In the genomic region with DNA sequence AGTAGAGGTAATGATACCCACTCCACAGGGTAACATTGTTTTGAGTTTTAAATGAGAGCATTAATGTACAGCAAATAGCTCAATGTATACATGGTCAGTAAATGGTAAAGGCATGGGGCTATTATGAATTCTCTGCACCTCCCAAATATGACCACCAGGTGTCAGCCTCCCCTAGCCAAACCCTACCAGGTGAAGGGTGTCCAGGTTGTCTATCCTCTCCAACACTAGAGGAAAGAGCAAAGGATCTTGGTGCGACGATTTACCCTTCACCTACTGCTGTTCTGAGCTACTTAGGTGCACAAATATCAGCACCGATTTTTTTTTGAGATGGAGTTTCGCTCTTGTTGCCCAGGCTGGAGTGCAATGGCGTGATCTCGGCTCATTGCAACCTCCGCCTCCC, we compare ENCODE assay signal across 8 cellular contexts. TPM values are rescaled to one million over a fixed set of nuclear protein-coding genes. Genes with fewer than 3 reads are reported as not detected.
DNase-seq lines count a peak whose midpoint lies in the region; ATAC-seq and TF ChIP-seq lines count a peak whose summit lies in the region.

No MANE protein-coding gene starts in this region.

- H3K36me3 Mint-ChIP-seq in GM23338 (ENCODE audit: low read depth) = no peaks in the 10 kb centered on the region
- H3K36me3 Mint-ChIP-seq in activated T-helper 2 cell treated with anti-CD3 and anti-CD28 coated beads, Interferon-gamma antibody, Interleukin-2, Interleukin-4, amounts not matched to agents 10 μg/mL and 5 μg/mL and 100 μg/mL, durations not matched to agents 14 hours and 24 hours and 36 hours (ENCODE audit: low read depth) = no peaks in the 10 kb centered on the region
- H3K36me3 Mint-ChIP-seq in progenitor cell of endocrine pancreas (ENCODE audit: insufficient read depth) = peaks cover 1% of the 10 kb centered on the region

- in situ Hi-C loops in G401 (cut with HindIII; ENCODE audit: low sequenced_read_pairs) = no loop called here

- intact Hi-C loops in activated T-helper 2 cell treated with anti-CD3 and anti-CD28 coated beads, Interferon-gamma antibody, Interleukin-2, Interleukin-4, amounts not matched to agents 10 μg/mL and 5 μg/mL and 100 μg/mL, durations not matched to agents 14 hours and 24 hours and 36 hours (cut with micrococcal nuclease) = loop anchor here (2.0 to 10.0 kb wide), 4 partner anchors 45 to 381 kb away; a partner anchor contains a TSS

- DNase-seq in G401 (ENCODE audit: low spot score) = peak; percentile 72
- DNase-seq in GM23338 (ENCODE audit: low spot score) = peak; percentile 50
- peak; percentile 53 for DNase-seq in RKO (ENCODE audit: low spot score)
- peak; percentile 36 for DNase-seq in activated T-helper 2 cell treated with anti-CD3 and anti-CD28 coated beads, Interferon-gamma antibody, Interleukin-2, Interleukin-4, amounts not matched to agents 10 μg/mL and 5 μg/mL and 100 μg/mL, durations not matched to agents 14 hours and 24 hours and 36 hours (ENCODE audit: low spot score)
- peak; percentile 43 for DNase-seq in globus pallidus (ENCODE audit: low spot score)
- DNase-seq in progenitor cell of endocrine pancreas (ENCODE audit: low spot score, unreplicated experiment) = peak; percentile 30
- DNase-seq in cortex of kidney (lab: John Stamatoyannopoulos, UW) = no peak

- no peak overlapping the region for H3K27ac ChIP-seq in GM23338 (ENCODE audit: low read depth)

- no peak overlapping the region for H3K4me3 Mint-ChIP-seq in GM23338
- no peak overlapping the region for H3K4me3 Mint-ChIP-seq in activated T-helper 2 cell treated with anti-CD3 and anti-CD28 coated beads, Interferon-gamma antibody, Interleukin-2, Interleukin-4, amounts not matched to agents 10 μg/mL and 5 μg/mL and 100 μg/mL, durations not matched to agents 14 hours and 24 hours and 36 hours (ENCODE audit: low read depth)
- no peak overlapping the region for H3K4me3 Mint-ChIP-seq in progenitor cell of endocrine pancreas (ENCODE audit: low read depth)

- no peaks in the 10 kb centered on the region for H3K27me3 ChIP-seq in GM23338 (ENCODE audit: insufficient read depth)

- H3K9me2 ChIP-seq in GM23338 (ENCODE audit: insufficient read depth) = no peaks in the 10 kb centered on the region

- no peaks in the 10 kb centered on the region for H3K4me1 ChIP-seq in GM23338 (ENCODE audit: insufficient read depth)

- H3K36me3 ChIP-seq in GM23338 (ENCODE audit: insufficient read depth) = no peaks in the 10 kb centered on the region

- H3K27me3 Mint-ChIP-seq in GM23338 (ENCODE audit: insufficient read depth, low read depth, poor library complexity) = no peaks in the 10 kb centered on the region
- H3K27me3 Mint-ChIP-seq in activated T-helper 2 cell treated with anti-CD3 and anti-CD28 coated beads, Interferon-gamma antibody, Interleukin-2, Interleukin-4, amounts not matched to agents 10 μg/mL and 5 μg/mL and 100 μg/mL, durations not matched to agents 14 hours and 24 hours and 36 hours (ENCODE audit: low read depth) = peaks cover 8% of the 10 kb centered on the region
- H3K27me3 Mint-ChIP-seq in progenitor cell of endocrine pancreas = no peaks in the 10 kb centered on the region

- H3K9me3 Mint-ChIP-seq in GM23338 = no peaks in the 10 kb centered on the region; the same call in 2 of the 3 replicates
- no peaks in the 10 kb centered on the region for H3K9me3 Mint-ChIP-seq in activated T-helper 2 cell treated with anti-CD3 and anti-CD28 coated beads, Interferon-gamma antibody, Interleukin-2, Interleukin-4, amounts not matched to agents 10 μg/mL and 5 μg/mL and 100 μg/mL, durations not matched to agents 14 hours and 24 hours and 36 hours
- H3K9me3 Mint-ChIP-seq in progenitor cell of endocrine pancreas (ENCODE audit: low read depth) = peaks cover 18% of the 10 kb centered on the region

- H3K4me1 Mint-ChIP-seq in GM23338 (no peaks in the 10 kb centered on the region), progenitor cell of endocrine pancreas (ENCODE audit: low read depth) (no peaks in the 10 kb centered on the region)
- peaks cover 3% of the 10 kb centered on the region for H3K4me1 Mint-ChIP-seq in activated T-helper 2 cell treated with anti-CD3 and anti-CD28 coated beads, Interferon-gamma antibody, Interleukin-2, Interleukin-4, amounts not matched to agents 10 μg/mL and 5 μg/mL and 100 μg/mL, durations not matched to agents 14 hours and 24 hours and 36 hours (ENCODE audit: low read depth)

- H4K20me1 ChIP-seq in GM23338 (replicated peaks; ENCODE audit: insufficient read depth) = no peaks in the 10 kb centered on the region

- H3K4me2 ChIP-seq in GM23338 = no peak overlapping the region

- no peaks in the 10 kb centered on the region for H3K79me2 ChIP-seq in GM23338 (replicated peaks; ENCODE audit: insufficient read depth)

- H2AFZ ChIP-seq in GM23338 = no peak overlapping the region

- peak; percentile 71 to 85 for TF ChIP-seq CTCF in GM23338 (conservative IDR thresholded peaks at IDR 0.05; ENCODE audit: low read depth in 2 of 2)
- peak; percentile 65 for TF ChIP-seq CTCF in LNCAP (IDR thresholded peaks at IDR 0.05)
- TF ChIP-seq CTCF in progenitor cell of endocrine pancreas (IDR thresholded peaks at IDR 0.05; ENCODE audit: unreplicated experiment) = peak; percentile 74

- no peak overlapping the region for H3K27ac Mint-ChIP-seq in GM23338
- no peak overlapping the region for H3K27ac Mint-ChIP-seq in activated T-helper 2 cell treated with anti-CD3 and anti-CD28 coated beads, Interferon-gamma antibody, Interleukin-2, Interleukin-4, amounts not matched to agents 10 μg/mL and 5 μg/mL and 100 μg/mL, durations not matched to agents 14 hours and 24 hours and 36 hours
- H3K27ac Mint-ChIP-seq in progenitor cell of endocrine pancreas = no peak overlapping the region

- no peak overlapping the region for H3K4me3 ChIP-seq in GM23338

- no peaks in the 10 kb centered on the region for H3F3A ChIP-seq in GM23338 (replicated peaks; ENCODE audit: low read depth)

- ATAC-seq in GM23338 = peak; percentile 91

TF ChIP-seq in GM23338, 12 proteins besides CTCF, POLR2A, EP300 and RAD21 (continues in another document):
- TF ChIP-seq EZH2phosphoT487 (IDR thresholded peaks at IDR 0.05; ENCODE audit: unreplicated experiment) (no peak), STAT1 (IDR thresholded peaks at IDR 0.05; ENCODE audit: unreplicated experiment) (no peak), ZNF114 (CRISPR knock-in tag; IDR thresholded peaks at IDR 0.05) (no peak), JUNB (IDR thresholded peaks at IDR 0.05; ENCODE audit: unreplicated experiment) (no peak), CREB1 (CRISPR knock-in tag; IDR thresholded peaks at IDR 0.05; ENCODE audit: low read depth) (no peak), ZNF331 (CRISPR knock-in tag; IDR thresholded peaks at IDR 0.05; ENCODE audit: low read depth) (no peak), NANOG (IDR thresholded peaks at IDR 0.05; ENCODE audit: borderline replicate concordance) (no peak), EZH2 (IDR thresholded peaks at IDR 0.05; ENCODE audit: low read depth, unreplicated experiment) (no peak), POLR2AphosphoS5 (IDR thresholded peaks at IDR 0.05; ENCODE audit: low read depth) (no peak)
- TF ChIP-seq, protein P1, sequence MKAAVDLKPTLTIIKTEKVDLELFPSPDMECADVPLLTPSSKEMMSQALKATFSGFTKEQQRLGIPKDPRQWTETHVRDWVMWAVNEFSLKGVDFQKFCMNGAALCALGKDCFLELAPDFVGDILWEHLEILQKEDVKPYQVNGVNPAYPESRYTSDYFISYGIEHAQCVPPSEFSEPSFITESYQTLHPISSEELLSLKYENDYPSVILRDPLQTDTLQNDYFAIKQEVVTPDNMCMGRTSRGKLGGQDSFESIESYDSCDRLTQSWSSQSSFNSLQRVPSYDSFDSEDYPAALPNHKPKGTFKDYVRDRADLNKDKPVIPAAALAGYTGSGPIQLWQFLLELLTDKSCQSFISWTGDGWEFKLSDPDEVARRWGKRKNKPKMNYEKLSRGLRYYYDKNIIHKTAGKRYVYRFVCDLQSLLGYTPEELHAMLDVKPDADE (IDR thresholded peaks at IDR 0.05) = no peak
- TF ChIP-seq, protein P2, sequence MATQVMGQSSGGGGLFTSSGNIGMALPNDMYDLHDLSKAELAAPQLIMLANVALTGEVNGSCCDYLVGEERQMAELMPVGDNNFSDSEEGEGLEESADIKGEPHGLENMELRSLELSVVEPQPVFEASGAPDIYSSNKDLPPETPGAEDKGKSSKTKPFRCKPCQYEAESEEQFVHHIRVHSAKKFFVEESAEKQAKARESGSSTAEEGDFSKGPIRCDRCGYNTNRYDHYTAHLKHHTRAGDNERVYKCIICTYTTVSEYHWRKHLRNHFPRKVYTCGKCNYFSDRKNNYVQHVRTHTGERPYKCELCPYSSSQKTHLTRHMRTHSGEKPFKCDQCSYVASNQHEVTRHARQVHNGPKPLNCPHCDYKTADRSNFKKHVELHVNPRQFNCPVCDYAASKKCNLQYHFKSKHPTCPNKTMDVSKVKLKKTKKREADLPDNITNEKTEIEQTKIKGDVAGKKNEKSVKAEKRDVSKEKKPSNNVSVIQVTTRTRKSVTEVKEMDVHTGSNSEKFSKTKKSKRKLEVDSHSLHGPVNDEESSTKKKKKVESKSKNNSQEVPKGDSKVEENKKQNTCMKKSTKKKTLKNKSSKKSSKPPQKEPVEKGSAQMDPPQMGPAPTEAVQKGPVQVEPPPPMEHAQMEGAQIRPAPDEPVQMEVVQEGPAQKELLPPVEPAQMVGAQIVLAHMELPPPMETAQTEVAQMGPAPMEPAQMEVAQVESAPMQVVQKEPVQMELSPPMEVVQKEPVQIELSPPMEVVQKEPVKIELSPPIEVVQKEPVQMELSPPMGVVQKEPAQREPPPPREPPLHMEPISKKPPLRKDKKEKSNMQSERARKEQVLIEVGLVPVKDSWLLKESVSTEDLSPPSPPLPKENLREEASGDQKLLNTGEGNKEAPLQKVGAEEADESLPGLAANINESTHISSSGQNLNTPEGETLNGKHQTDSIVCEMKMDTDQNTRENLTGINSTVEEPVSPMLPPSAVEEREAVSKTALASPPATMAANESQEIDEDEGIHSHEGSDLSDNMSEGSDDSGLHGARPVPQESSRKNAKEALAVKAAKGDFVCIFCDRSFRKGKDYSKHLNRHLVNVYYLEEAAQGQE (IDR thresholded peaks at IDR 0.05; ENCODE audit: unreplicated experiment) = no peak

RNA-seq across cellular contexts. Expression of a gene that starts 26.5 kb away (rescaled TPM):
- 15.8 and 19.9 TPM in 2 replicates for total RNA-seq in G401 (2014; rRNA removed; shearing (Covaris generic))
- 25.5 and 34.7 TPM in 2 replicates for total RNA-seq in GM23338 (2014; rRNA removed; shearing (Covaris generic))
- 12.8 and 15.6 TPM in 2 replicates for polyA plus RNA-seq in GM23338 (2016; fragmentation: Nextera tagmentation; extraction: Ambion mirVana)
- 32.7 and 33.4 TPM in 2 replicates for total RNA-seq in activated T-helper 2 cell treated with anti-CD3 and anti-CD28 coated beads, Interferon-gamma antibody, Interleukin-2, Interleukin-4, amounts not matched to agents 10 μg/mL and 5 μg/mL and 100 μg/mL, durations not matched to agents 14 hours and 24 hours and 36 hours
- 35.3 and 37.5 TPM in 2 replicates for total RNA-seq in progenitor cell of endocrine pancreas
